Comparison of ENCODE assay signal across 8 cellular contexts in genomic region chr18:3456686-3457069, GRCh38. TPM values are rescaled to one million over a fixed set of nuclear protein-coding genes. Genes with fewer than 3 reads are reported as not detected.
DNase-seq lines count a peak whose midpoint lies in the region; ATAC-seq and TF ChIP-seq lines count a peak whose summit lies in the region.

No MANE protein-coding gene starts in this region.

- H3K4me3 ChIP-seq in Peyer's patch (peak overlapping the region in 2 of 4 donors; percentile 4 to 14), kidney epithelial cell (ENCODE audit: low read depth, low read length) (peak overlapping the region; percentile 45), transverse colon (no peak overlapping the region), coronary artery (no peak overlapping the region)

- H3K4me1 ChIP-seq in Peyer's patch (peaks cover 0 to 44% (median 5%) of the 10 kb centered on the region in 4 donors), transverse colon (peaks cover 33 to 65% (median 47%) of the 10 kb centered on the region in 4 donors)

- TF ChIP-seq EP300 in transverse colon (IDR thresholded peaks at IDR 0.05; ENCODE audit: low read depth): peak; percentile 79

- DNase-seq in activated naive CD4-positive, alpha-beta T cell treated with anti-CD3 and anti-CD28 coated beads, Interleukin-2, amount 10 ng/mL, durations not matched to agents 7 days and 5 days: no peak
- DNase-seq in Peyer's patch (no peak), kidney epithelial cell (ENCODE audit: low read depth) (no peak), transverse colon (no peak), coronary artery (ENCODE audit: low spot score) (no peak), NK-92 (lab: John Stamatoyannopoulos, UW; ENCODE audit: unreplicated experiment) (no peak)

- peaks cover 3% of the 10 kb centered on the region for H3K9me3 Mint-ChIP-seq in activated naive CD4-positive, alpha-beta T cell treated with anti-CD3 and anti-CD28 coated beads, Interleukin-2, amount 50 U/mL, for 24 hours
- H3K9me3 Mint-ChIP-seq in activated naive CD4-positive, alpha-beta T cell treated with anti-CD3 and anti-CD28 coated beads, Interleukin-2, amount 10 ng/mL, durations not matched to agents 7 days and 5 days: peaks cover 6% of the 10 kb centered on the region

- no peak overlapping the region for H3K4me3 Mint-ChIP-seq in activated naive CD4-positive, alpha-beta T cell treated with anti-CD3 and anti-CD28 coated beads, Interleukin-2, amount 50 U/mL, for 24 hours
- no peak overlapping the region for H3K4me3 Mint-ChIP-seq in activated naive CD4-positive, alpha-beta T cell treated with anti-CD3 and anti-CD28 coated beads, Interleukin-2, amount 10 ng/mL, durations not matched to agents 7 days and 5 days

- peaks cover 58% of the 10 kb centered on the region for H3K4me1 Mint-ChIP-seq in activated naive CD4-positive, alpha-beta T cell treated with anti-CD3 and anti-CD28 coated beads, Interleukin-2, amount 50 U/mL, for 24 hours
- H3K4me1 Mint-ChIP-seq in activated naive CD4-positive, alpha-beta T cell treated with anti-CD3 and anti-CD28 coated beads, Interleukin-2, amount 10 ng/mL, durations not matched to agents 7 days and 5 days: peaks cover 52% of the 10 kb centered on the region

- H3K36me3 ChIP-seq in Peyer's patch: peaks cover 0 to 20% (median 0%) of the 10 kb centered on the region in 3 donors
- H3K36me3 ChIP-seq in kidney epithelial cell (ENCODE audit: control insufficient read depth, insufficient read depth, low read length): peaks cover 4% of the 10 kb centered on the region
- H3K36me3 ChIP-seq in transverse colon: peaks cover 0 to 15% (median 0%) of the 10 kb centered on the region in 4 donors

- WGBS in transverse colon (ENCODE audit: low coverage in 1 of 2), 2 donors: 17 to 40% methylated on average over 1 of the region's 1 CpG

- H3K27ac ChIP-seq in Peyer's patch: peak overlapping the region in 3 of 4 donors; percentile 97
- peak overlapping the region; percentile 98 to 99 (median 99) for H3K27ac ChIP-seq in transverse colon
- no peak overlapping the region for H3K27ac ChIP-seq in coronary artery

- intact Hi-C loops in transverse colon (cut with DNase I; ENCODE audit: low total_unique reads): loop anchor here (10.0 kb wide), 1 partner anchor 172 kb away; no protein-coding TSS in a partner anchor

- TF ChIP-seq POLR2A in Peyer's patch (IDR thresholded peaks at IDR 0.05) (no peak), transverse colon (IDR thresholded peaks at IDR 0.05) (peak; percentile 29)

- TF ChIP-seq CTCF in Peyer's patch (IDR thresholded peaks at IDR 0.05): no peak
- TF ChIP-seq CTCF in kidney epithelial cell (IDR thresholded peaks at IDR 0.05; ENCODE audit: insufficient read depth, low read length, poor library complexity, severe bottlenecking): no peak
- TF ChIP-seq CTCF in transverse colon (IDR thresholded peaks at IDR 0.05): no peak
- no peak for TF ChIP-seq CTCF in coronary artery (IDR thresholded peaks at IDR 0.05)

- H3K9me3 ChIP-seq in Peyer's patch (no peaks in the 10 kb centered on the region), transverse colon (no peaks in the 10 kb centered on the region)

- CTCF ChIA-PET in activated naive CD4-positive, alpha-beta T cell treated with anti-CD3 and anti-CD28 coated beads, Interleukin-2, amount 10 ng/mL, durations not matched to agents 7 days and 5 days (lab: Charles Lee): interaction anchor here (0.5 to 7.5 kb wide), 7 partner anchors 9 to 307 kb away, joined by 3 to 69 read pairs (median 13); no protein-coding TSS in a partner anchor

- in situ Hi-C loops in transverse colon (cut with MboI; ENCODE audit: low pct_ligation_motif_present in 1 of 4, low pct_unique_long_range_greater_than_20kb in 1 of 4, low sequenced_read_pairs in 3 of 4): loop anchor here (5.0 to 25.0 kb wide), 4 partner anchors 131 to 172 kb away; no protein-coding TSS in a partner anchor

- peak overlapping the region; percentile 19 for H3K27ac Mint-ChIP-seq in activated naive CD4-positive, alpha-beta T cell treated with anti-CD3 and anti-CD28 coated beads, Interleukin-2, amount 50 U/mL, for 24 hours
- no peak overlapping the region for H3K27ac Mint-ChIP-seq in activated naive CD4-positive, alpha-beta T cell treated with anti-CD3 and anti-CD28 coated beads, Interleukin-2, amount 10 ng/mL, durations not matched to agents 7 days and 5 days

- no peak for ATAC-seq in HG03354 (IDR thresholded peaks at IDR 0.05; ENCODE audit: poor library complexity, severe bottlenecking, unreplicated experiment)

- no peaks in the 10 kb centered on the region for H3K27me3 Mint-ChIP-seq in activated naive CD4-positive, alpha-beta T cell treated with anti-CD3 and anti-CD28 coated beads, Interleukin-2, amount 50 U/mL, for 24 hours
- H3K27me3 Mint-ChIP-seq in activated naive CD4-positive, alpha-beta T cell treated with anti-CD3 and anti-CD28 coated beads, Interleukin-2, amount 10 ng/mL, durations not matched to agents 7 days and 5 days: no peaks in the 10 kb centered on the region

- H3K36me3 Mint-ChIP-seq in activated naive CD4-positive, alpha-beta T cell treated with anti-CD3 and anti-CD28 coated beads, Interleukin-2, amount 50 U/mL, for 24 hours: peaks cover 32% of the 10 kb centered on the region
- H3K36me3 Mint-ChIP-seq in activated naive CD4-positive, alpha-beta T cell treated with anti-CD3 and anti-CD28 coated beads, Interleukin-2, amount 10 ng/mL, durations not matched to agents 7 days and 5 days: peaks cover 33% of the 10 kb centered on the region

- H3K27me3 ChIP-seq in Peyer's patch (no peaks in the 10 kb centered on the region), kidney epithelial cell (ENCODE audit: control insufficient read depth, insufficient read depth, low read length) (no peaks in the 10 kb centered on the region), transverse colon (no peaks in the 10 kb centered on the region)

RNA-seq across cellular contexts. Expression of gene TGIF1, which starts 6.7 kb away (rescaled TPM):
- total RNA-seq in Peyer's patch (10 to 100 TPM; 21.0 to 49.5 (median 35.3) TPM), kidney epithelial cell (251 and 294 TPM in 2 replicates), transverse colon (100 to 1,000 TPM in 1 of 4 donors, 10 to 100 TPM in 3; 23.2 to 166 (median 53.3) TPM)

Comparison
In these comparisons a context has a peak if more than half of its experiments do, and no peak if none do; other contexts are left out.
1. H3K27ac ChIP-seq: peak in Peyer's patch (3 of 4) and transverse colon (4 of 4); none in coronary artery (0 of 2).